1 cellular context compared by ENCODE assay signal in genomic region chr13:27354379-27354778, GRCh38.
TF ChIP-seq lines count a peak whose summit lies in the region.

No MANE protein-coding gene starts in this region.

TF ChIP-seq in HCT116, 20 proteins besides CTCF, POLR2A, EP300 and RAD21 (continued from another document):
- TF ChIP-seq ATF3 (IDR thresholded peaks at IDR 0.05) (no peak), ELF1 (IDR thresholded peaks at IDR 0.05; ENCODE audit: borderline replicate concordance, low read depth) (no peak), JUND (IDR thresholded peaks at IDR 0.05) (no peak), POLR2AphosphoS5 (IDR thresholded peaks at IDR 0.05; ENCODE audit: low read depth, low read length) (no peak), CBX3 (IDR thresholded peaks at IDR 0.05; ENCODE audit: low read depth) (no peak)
- TF ChIP-seq, protein P1, sequence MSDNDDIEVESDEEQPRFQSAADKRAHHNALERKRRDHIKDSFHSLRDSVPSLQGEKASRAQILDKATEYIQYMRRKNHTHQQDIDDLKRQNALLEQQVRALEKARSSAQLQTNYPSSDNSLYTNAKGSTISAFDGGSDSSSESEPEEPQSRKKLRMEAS (IDR thresholded peaks at IDR 0.05) = no peak
